Comparison of ENCODE assay signal across 8 cellular contexts in the genomic region with DNA sequence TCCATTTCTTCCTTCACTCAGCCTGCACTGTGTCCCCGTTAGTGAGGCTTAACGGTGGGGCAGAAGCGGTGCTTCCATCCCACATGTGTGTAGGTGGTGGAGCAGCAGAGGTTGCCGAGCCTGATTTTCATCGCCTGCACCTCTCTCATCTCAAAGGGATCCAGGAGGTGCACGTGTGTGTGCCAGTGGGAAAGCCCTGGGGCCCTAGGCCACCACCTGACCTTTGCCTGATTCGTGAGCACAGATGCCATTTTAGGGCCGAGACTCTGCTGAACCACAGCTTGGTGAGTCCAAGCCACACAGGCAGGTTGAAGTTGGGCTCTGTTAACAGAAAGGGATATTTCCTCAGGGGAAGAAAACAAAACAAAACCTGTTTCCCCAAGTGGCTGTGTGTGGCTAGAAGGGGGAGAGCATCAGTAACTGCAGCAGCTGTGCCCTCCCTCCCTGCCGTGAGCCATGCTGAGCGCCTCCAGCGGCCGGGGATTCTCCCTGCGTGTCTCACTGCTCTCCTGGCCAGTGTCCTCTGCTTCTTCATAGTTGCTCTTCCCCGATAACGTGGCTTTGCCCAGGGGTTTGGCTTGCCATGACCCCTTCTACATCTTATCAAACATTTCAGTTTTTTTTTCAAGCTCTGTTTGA.
DNase-seq lines count a peak whose midpoint lies in the region; ATAC-seq and TF ChIP-seq lines count a peak whose summit lies in the region.

No MANE protein-coding gene starts in this region.

- H3K4me2 ChIP-seq in OCI-LY7 (ENCODE audit: low read length), result no peak overlapping the region

- no peak overlapping the region for H3K27ac ChIP-seq in OCI-LY7 (ENCODE audit: low read depth, low read length, poor library complexity, severe bottlenecking)

- DNase-seq in GM10248 (ENCODE audit: extremely low spot score), result no peak
- DNase-seq in NCI-H2227 (lab: John Stamatoyannopoulos, UW; ENCODE audit: unreplicated experiment), result peak; percentile 69
- no peak for DNase-seq in left cardiac atrium
- DNase-seq in RKO (ENCODE audit: low spot score), result no peak
- DNase-seq in hepatic stellate cell (ENCODE audit: low spot score), result no peak
- DNase-seq in NOMO-1 treated with dmso at 0.1 percent for 144 hours (lab: John Stamatoyannopoulos, UW; ENCODE audit: unreplicated experiment), result no peak
- no peak for DNase-seq in OCI-LY7 (ENCODE audit: low spot score)

- POLR2A ChIA-PET in GM10248 (lab: Yijun Ruan, JAX) (no interaction called here), OCI-LY7 (lab: Charles Lee) (no interaction called here)

- H3K4me3 ChIP-seq in OCI-LY7 (ENCODE audit: low read depth, low read length, poor library complexity, severe bottlenecking), result no peak overlapping the region

- peaks cover 7% of the 10 kb centered on the region for H3K36me3 ChIP-seq in OCI-LY7 (ENCODE audit: insufficient read depth, low read length)

- no peaks in the 10 kb centered on the region for H3K4me1 ChIP-seq in OCI-LY7 (ENCODE audit: insufficient read depth, low read length, poor library complexity, severe bottlenecking)

- H3K9me2 ChIP-seq in OCI-LY7 (ENCODE audit: insufficient read depth, low read length), result no peaks in the 10 kb centered on the region

- intact Hi-C loops in left cardiac atrium (cut with DNase I) (no loop called here), OCI-LY7 (cut with micrococcal nuclease; ENCODE audit: unreplicated experiment) (no loop called here)

- no peak overlapping the region for H2AFZ ChIP-seq in OCI-LY7 (ENCODE audit: low read length)

- H3K79me2 ChIP-seq in OCI-LY7 (ENCODE audit: insufficient read depth, low read depth, low read length), result no peaks in the 10 kb centered on the region

- ATAC-seq in GM21390 (IDR thresholded peaks at IDR 0.05; ENCODE audit: unreplicated experiment) (peak; percentile 94), left cardiac atrium (peak; percentile 61 to 64)

- BruUV-seq in OCI-LY7 (replicated peaks; lab: Mats Ljungman, UMichigan), result no TSS peak

- TF ChIP-seq CTCF in GM10248 (IDR thresholded peaks at IDR 0.05; ENCODE audit: control extremely low read depth, extremely low read depth, low read depth, missing control alignments), result peak; percentile 27
- no peak for TF ChIP-seq CTCF in OCI-LY7 (conservative IDR thresholded peaks at IDR 0.05; ENCODE audit: low read length)

- H3K9me3 ChIP-seq in OCI-LY7 (ENCODE audit: low read length), result no peaks in the 10 kb centered on the region

- H4K20me1 ChIP-seq in OCI-LY7 (ENCODE audit: insufficient read depth, low read length), result no peaks in the 10 kb centered on the region

- CTCF ChIA-PET in GM10248 (lab: Yijun Ruan, JAX) (interaction anchor here (0.7 to 4.8 kb wide), 12 partner anchors 8 to 116 kb away, joined by 3 to 23 read pairs (median 4); no protein-coding TSS in a partner anchor), OCI-LY7 (lab: Charles Lee; ENCODE audit: unreplicated experiment) (no interaction called here)
